In genomic region chr10:35565602-35566061, GRCh38 we compare ENCODE assay signal across 16 cellular contexts. TPM values are rescaled to one million over a fixed set of nuclear protein-coding genes. Genes with fewer than 3 reads are reported as not detected.
DNase-seq lines count a peak whose midpoint lies in the region; ATAC-seq lines count a peak whose summit lies in the region.
"Had no signal": no experiment of that assay in that cellular context is flagged by ENCODE, and none has a peak within 500 bp of the region (broad histone marks: within the 10 kb centered on the region; RNA-seq: fewer than 3 reads in every experiment).

No MANE protein-coding gene starts in this region.

- intact Hi-C loops in sciatic nerve (cut with DNase I) = no loop called here

- peaks cover 18% of the 10 kb centered on the region for H3K36me3 Mint-ChIP-seq in activated CD4-positive, alpha-beta T cell treated with anti-CD3 and anti-CD28 coated beads, Interleukin-2, amount 10 ng/mL, durations not matched to agents 7 days and 5 days (ENCODE audit: low read depth)
- peaks cover 53% of the 10 kb centered on the region for H3K36me3 Mint-ChIP-seq in stimulated activated effector memory CD8-positive, alpha-beta T cell treated with anti-CD3 and anti-CD28 coated beads, Interleukin-12 subunit alpha, Interleukin-12 subunit beta, amount 100 ng/mL, for 72 hours

- peaks cover 11% of the 10 kb centered on the region for H3K4me1 Mint-ChIP-seq in activated CD4-positive, alpha-beta T cell treated with anti-CD3 and anti-CD28 coated beads, Interleukin-2, amount 10 ng/mL, durations not matched to agents 7 days and 5 days
- peaks cover 12% of the 10 kb centered on the region for H3K4me1 Mint-ChIP-seq in stimulated activated effector memory CD8-positive, alpha-beta T cell treated with anti-CD3 and anti-CD28 coated beads, Interleukin-12 subunit alpha, Interleukin-12 subunit beta, amount 100 ng/mL, for 72 hours

- DNase-seq in activated CD4-positive, alpha-beta T cell treated with anti-CD3 and anti-CD28 coated beads, Interleukin-2, amount 10 ng/mL, durations not matched to agents 7 days and 5 days = no peak
- no peak for DNase-seq in activated CD4-positive, alpha-beta T cell treated with anti-CD3 and anti-CD28 coated beads for 48 hours
- peak; percentile 70 for DNase-seq in cerebellar cortex (ENCODE audit: low spot score)
- DNase-seq in inferior parietal cortex (ENCODE audit: extremely low spot score) = peak; percentile 64
- no peak for DNase-seq in stimulated activated effector memory CD8-positive, alpha-beta T cell treated with anti-CD3 and anti-CD28 coated beads, Interleukin-12 subunit alpha, Interleukin-12 subunit beta, amount 100 ng/mL, for 72 hours (ENCODE audit: low spot score in 2 of 2)
- DNase-seq in A172 (ENCODE audit: low spot score) = no peak
- DNase-seq in epidermal melanocyte (ENCODE audit: insufficient read length, low spot score) = no peak
- DNase-seq in sciatic nerve (ENCODE audit: low spot score) = no peak
- DNase-seq: effector memory CD4-positive, alpha-beta T cell; MM.1S; SK-N-SH; tibial artery had no signal

- CTCF ChIA-PET in activated CD4-positive, alpha-beta T cell treated with anti-CD3 and anti-CD28 coated beads, Interleukin-2, amount 10 ng/mL, durations not matched to agents 7 days and 5 days (lab: Charles Lee) = interaction anchor here (0.7 kb wide), 1 partner anchor 92 kb away, joined by 3 read pairs; no protein-coding TSS in a partner anchor

- ATAC-seq in stimulated activated effector memory CD8-positive, alpha-beta T cell treated with anti-CD3 and anti-CD28 coated beads, Interleukin-12 subunit alpha, Interleukin-12 subunit beta, amount 100 ng/mL, for 72 hours = no peak
- ATAC-seq in sciatic nerve = no peak
- ATAC-seq: WTC11 had no signal

- H3K9me3 Mint-ChIP-seq in activated CD4-positive, alpha-beta T cell treated with anti-CD3 and anti-CD28 coated beads, Interleukin-2, amount 10 ng/mL, durations not matched to agents 7 days and 5 days = no peaks in the 10 kb centered on the region
- no peaks in the 10 kb centered on the region for H3K9me3 Mint-ChIP-seq in stimulated activated effector memory CD8-positive, alpha-beta T cell treated with anti-CD3 and anti-CD28 coated beads, Interleukin-12 subunit alpha, Interleukin-12 subunit beta, amount 100 ng/mL, for 72 hours
- H3K9me3 Mint-ChIP-seq: neural crest cell, WTC11 had no signal

- H3K27ac Mint-ChIP-seq in activated CD4-positive, alpha-beta T cell treated with anti-CD3 and anti-CD28 coated beads, Interleukin-2, amount 10 ng/mL, durations not matched to agents 7 days and 5 days = peak overlapping the region; percentile 50
- peak overlapping the region; percentile 68 for H3K27ac Mint-ChIP-seq in stimulated activated effector memory CD8-positive, alpha-beta T cell treated with anti-CD3 and anti-CD28 coated beads, Interleukin-12 subunit alpha, Interleukin-12 subunit beta, amount 100 ng/mL, for 72 hours
- H3K27ac Mint-ChIP-seq: WTC11 had no signal

- no peak overlapping the region for H3K4me3 Mint-ChIP-seq in activated CD4-positive, alpha-beta T cell treated with anti-CD3 and anti-CD28 coated beads, Interleukin-2, amount 10 ng/mL, durations not matched to agents 7 days and 5 days
- H3K4me3 Mint-ChIP-seq in stimulated activated effector memory CD8-positive, alpha-beta T cell treated with anti-CD3 and anti-CD28 coated beads, Interleukin-12 subunit alpha, Interleukin-12 subunit beta, amount 100 ng/mL, for 72 hours = no peak overlapping the region
- H3K4me3 Mint-ChIP-seq: neural crest cell, WTC11 had no signal

- POLR2A ChIA-PET in activated CD4-positive, alpha-beta T cell treated with anti-CD3 and anti-CD28 coated beads, Interleukin-2, amount 10 ng/mL, durations not matched to agents 7 days and 5 days (lab: Charles Lee) = no interaction called here

- H3K27me3 Mint-ChIP-seq in activated CD4-positive, alpha-beta T cell treated with anti-CD3 and anti-CD28 coated beads, Interleukin-2, amount 10 ng/mL, durations not matched to agents 7 days and 5 days = no peaks in the 10 kb centered on the region

RNA-seq across cellular contexts. Expression of gene GJD4, which starts 39.5 kb away (rescaled TPM):
- total RNA-seq in activated CD4-positive, alpha-beta T cell treated with anti-CD3 and anti-CD28 coated beads, Interleukin-2, amount 10 ng/mL, durations not matched to agents 7 days and 5 days = not detected
- not detected in 2 replicates for total RNA-seq in A172 (2014; rRNA removed; shearing (Covaris generic))
- total RNA-seq in sciatic nerve = not detected
- total RNA-seq: glomerular endothelial cell, neural crest cell, smooth muscle cell, WTC11 had no signal

Comparison
In these comparisons a context has a peak if more than half of its experiments do, and no peak if none do; other contexts are left out.
1. DNase-seq: peak in cerebellar cortex (single experiment) and inferior parietal cortex (single experiment); none in activated CD4-positive, alpha-beta T cell treated with anti-CD3 and anti-CD28 coated beads, Interleukin-2, amount 10 ng/mL, durations not matched to agents 7 days and 5 days (single experiment), activated CD4-positive, alpha-beta T cell treated with anti-CD3 and anti-CD28 coated beads for 48 hours (single experiment), stimulated activated effector memory CD8-positive, alpha-beta T cell treated with anti-CD3 and anti-CD28 coated beads, Interleukin-12 subunit alpha, Interleukin-12 subunit beta, amount 100 ng/mL, for 72 hours (0 of 2), A172 (single experiment), epidermal melanocyte (single experiment) and sciatic nerve (single experiment).